Comparison of ENCODE assay signal across 1 cellular context in the genomic region with DNA sequence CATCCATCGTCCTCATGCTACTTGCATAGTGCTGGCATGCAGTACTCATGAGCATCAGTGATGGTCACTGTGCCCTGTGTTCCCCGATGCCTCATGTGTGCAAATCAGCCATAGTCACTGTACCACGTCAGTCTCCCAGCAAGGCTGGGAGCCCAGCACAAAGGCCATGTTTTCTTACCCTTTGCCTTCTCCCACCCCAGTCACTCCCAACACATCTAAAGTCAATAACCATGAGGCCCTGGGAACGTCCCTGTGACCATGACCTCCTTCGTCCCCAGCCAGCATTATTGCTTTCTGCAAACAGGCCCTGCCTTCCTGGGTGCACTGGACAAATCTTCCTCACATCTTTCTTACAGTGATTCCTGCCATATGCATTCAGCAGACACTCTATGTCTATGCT.
TF ChIP-seq lines count a peak whose summit lies in the region.

No MANE protein-coding gene starts in this region.

TF ChIP-seq in HepG2, 621 proteins besides CTCF, POLR2A, EP300 and RAD21 (continued from another document and continues in another):
- TF ChIP-seq, protein P1, sequence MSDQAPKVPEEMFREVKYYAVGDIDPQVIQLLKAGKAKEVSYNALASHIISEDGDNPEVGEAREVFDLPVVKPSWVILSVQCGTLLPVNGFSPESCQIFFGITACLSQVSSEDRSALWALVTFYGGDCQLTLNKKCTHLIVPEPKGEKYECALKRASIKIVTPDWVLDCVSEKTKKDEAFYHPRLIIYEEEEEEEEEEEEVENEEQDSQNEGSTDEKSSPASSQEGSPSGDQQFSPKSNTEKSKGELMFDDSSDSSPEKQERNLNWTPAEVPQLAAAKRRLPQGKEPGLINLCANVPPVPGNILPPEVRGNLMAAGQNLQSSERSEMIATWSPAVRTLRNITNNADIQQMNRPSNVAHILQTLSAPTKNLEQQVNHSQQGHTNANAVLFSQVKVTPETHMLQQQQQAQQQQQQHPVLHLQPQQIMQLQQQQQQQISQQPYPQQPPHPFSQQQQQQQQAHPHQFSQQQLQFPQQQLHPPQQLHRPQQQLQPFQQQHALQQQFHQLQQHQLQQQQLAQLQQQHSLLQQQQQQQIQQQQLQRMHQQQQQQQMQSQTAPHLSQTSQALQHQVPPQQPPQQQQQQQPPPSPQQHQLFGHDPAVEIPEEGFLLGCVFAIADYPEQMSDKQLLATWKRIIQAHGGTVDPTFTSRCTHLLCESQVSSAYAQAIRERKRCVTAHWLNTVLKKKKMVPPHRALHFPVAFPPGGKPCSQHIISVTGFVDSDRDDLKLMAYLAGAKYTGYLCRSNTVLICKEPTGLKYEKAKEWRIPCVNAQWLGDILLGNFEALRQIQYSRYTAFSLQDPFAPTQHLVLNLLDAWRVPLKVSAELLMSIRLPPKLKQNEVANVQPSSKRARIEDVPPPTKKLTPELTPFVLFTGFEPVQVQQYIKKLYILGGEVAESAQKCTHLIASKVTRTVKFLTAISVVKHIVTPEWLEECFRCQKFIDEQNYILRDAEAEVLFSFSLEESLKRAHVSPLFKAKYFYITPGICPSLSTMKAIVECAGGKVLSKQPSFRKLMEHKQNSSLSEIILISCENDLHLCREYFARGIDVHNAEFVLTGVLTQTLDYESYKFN (CRISPR knock-in tag; conservative IDR thresholded peaks at IDR 0.05) = peak; percentile 91
- TF ChIP-seq NFATC3 (CRISPR knock-in tag; IDR thresholded peaks at IDR 0.05) = no peak
- no peak for TF ChIP-seq ZFP41 (CRISPR knock-in tag; IDR thresholded peaks at IDR 0.05; ENCODE audit: borderline replicate concordance)
- TF ChIP-seq PCBP2 (optimal IDR thresholded peaks at IDR 0.05; ENCODE audit: low read depth, low read length, poor library complexity, severe bottlenecking) = no peak
- TF ChIP-seq ZNF335 (CRISPR knock-in tag; IDR thresholded peaks at IDR 0.05) = no peak
- TF ChIP-seq, protein P2, sequence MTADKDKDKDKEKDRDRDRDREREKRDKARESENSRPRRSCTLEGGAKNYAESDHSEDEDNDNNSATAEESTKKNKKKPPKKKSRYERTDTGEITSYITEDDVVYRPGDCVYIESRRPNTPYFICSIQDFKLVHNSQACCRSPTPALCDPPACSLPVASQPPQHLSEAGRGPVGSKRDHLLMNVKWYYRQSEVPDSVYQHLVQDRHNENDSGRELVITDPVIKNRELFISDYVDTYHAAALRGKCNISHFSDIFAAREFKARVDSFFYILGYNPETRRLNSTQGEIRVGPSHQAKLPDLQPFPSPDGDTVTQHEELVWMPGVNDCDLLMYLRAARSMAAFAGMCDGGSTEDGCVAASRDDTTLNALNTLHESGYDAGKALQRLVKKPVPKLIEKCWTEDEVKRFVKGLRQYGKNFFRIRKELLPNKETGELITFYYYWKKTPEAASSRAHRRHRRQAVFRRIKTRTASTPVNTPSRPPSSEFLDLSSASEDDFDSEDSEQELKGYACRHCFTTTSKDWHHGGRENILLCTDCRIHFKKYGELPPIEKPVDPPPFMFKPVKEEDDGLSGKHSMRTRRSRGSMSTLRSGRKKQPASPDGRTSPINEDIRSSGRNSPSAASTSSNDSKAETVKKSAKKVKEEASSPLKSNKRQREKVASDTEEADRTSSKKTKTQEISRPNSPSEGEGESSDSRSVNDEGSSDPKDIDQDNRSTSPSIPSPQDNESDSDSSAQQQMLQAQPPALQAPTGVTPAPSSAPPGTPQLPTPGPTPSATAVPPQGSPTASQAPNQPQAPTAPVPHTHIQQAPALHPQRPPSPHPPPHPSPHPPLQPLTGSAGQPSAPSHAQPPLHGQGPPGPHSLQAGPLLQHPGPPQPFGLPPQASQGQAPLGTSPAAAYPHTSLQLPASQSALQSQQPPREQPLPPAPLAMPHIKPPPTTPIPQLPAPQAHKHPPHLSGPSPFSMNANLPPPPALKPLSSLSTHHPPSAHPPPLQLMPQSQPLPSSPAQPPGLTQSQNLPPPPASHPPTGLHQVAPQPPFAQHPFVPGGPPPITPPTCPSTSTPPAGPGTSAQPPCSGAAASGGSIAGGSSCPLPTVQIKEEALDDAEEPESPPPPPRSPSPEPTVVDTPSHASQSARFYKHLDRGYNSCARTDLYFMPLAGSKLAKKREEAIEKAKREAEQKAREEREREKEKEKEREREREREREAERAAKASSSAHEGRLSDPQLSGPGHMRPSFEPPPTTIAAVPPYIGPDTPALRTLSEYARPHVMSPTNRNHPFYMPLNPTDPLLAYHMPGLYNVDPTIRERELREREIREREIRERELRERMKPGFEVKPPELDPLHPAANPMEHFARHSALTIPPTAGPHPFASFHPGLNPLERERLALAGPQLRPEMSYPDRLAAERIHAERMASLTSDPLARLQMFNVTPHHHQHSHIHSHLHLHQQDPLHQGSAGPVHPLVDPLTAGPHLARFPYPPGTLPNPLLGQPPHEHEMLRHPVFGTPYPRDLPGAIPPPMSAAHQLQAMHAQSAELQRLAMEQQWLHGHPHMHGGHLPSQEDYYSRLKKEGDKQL (CRISPR knock-in tag; IDR thresholded peaks at IDR 0.05; ENCODE audit: low read depth) = peak; percentile 68
- TF ChIP-seq KLF15 (CRISPR knock-in tag; IDR thresholded peaks at IDR 0.05; ENCODE audit: borderline replicate concordance) = no peak
- peak; percentile 74 for TF ChIP-seq HDAC2 (CRISPR knock-in tag; IDR thresholded peaks at IDR 0.05)
- TF ChIP-seq IRF2 (CRISPR knock-in tag; IDR thresholded peaks at IDR 0.05) = no peak
- TF ChIP-seq FOXK2 (IDR thresholded peaks at IDR 0.05) = peak; percentile 48; the same call in 1 of the 2 replicates
- no peak for TF ChIP-seq ZNF124 (CRISPR knock-in tag; IDR thresholded peaks at IDR 0.05)
- no peak for TF ChIP-seq CBX5 (CRISPR knock-in tag; IDR thresholded peaks at IDR 0.05; ENCODE audit: borderline replicate concordance)
- TF ChIP-seq, protein P3, sequence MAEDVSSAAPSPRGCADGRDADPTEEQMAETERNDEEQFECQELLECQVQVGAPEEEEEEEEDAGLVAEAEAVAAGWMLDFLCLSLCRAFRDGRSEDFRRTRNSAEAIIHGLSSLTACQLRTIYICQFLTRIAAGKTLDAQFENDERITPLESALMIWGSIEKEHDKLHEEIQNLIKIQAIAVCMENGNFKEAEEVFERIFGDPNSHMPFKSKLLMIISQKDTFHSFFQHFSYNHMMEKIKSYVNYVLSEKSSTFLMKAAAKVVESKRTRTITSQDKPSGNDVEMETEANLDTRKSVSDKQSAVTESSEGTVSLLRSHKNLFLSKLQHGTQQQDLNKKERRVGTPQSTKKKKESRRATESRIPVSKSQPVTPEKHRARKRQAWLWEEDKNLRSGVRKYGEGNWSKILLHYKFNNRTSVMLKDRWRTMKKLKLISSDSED (CRISPR knock-in tag; IDR thresholded peaks at IDR 0.05) = no peak
- TF ChIP-seq, protein P4, sequence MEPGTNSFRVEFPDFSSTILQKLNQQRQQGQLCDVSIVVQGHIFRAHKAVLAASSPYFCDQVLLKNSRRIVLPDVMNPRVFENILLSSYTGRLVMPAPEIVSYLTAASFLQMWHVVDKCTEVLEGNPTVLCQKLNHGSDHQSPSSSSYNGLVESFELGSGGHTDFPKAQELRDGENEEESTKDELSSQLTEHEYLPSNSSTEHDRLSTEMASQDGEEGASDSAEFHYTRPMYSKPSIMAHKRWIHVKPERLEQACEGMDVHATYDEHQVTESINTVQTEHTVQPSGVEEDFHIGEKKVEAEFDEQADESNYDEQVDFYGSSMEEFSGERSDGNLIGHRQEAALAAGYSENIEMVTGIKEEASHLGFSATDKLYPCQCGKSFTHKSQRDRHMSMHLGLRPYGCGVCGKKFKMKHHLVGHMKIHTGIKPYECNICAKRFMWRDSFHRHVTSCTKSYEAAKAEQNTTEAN (CRISPR knock-in tag; conservative IDR thresholded peaks at IDR 0.05) = no peak
- no peak for TF ChIP-seq ARNTL (CRISPR knock-in tag; IDR thresholded peaks at IDR 0.05)
- no peak for TF ChIP-seq ZNF496 (CRISPR knock-in tag; IDR thresholded peaks at IDR 0.05; ENCODE audit: insufficient replicate concordance)
- TF ChIP-seq ZNF775 (CRISPR knock-in tag; IDR thresholded peaks at IDR 0.05; ENCODE audit: borderline replicate concordance) = no peak
- TF ChIP-seq ZNF543 (CRISPR knock-in tag; IDR thresholded peaks at IDR 0.05) = no peak
- TF ChIP-seq, protein P5, sequence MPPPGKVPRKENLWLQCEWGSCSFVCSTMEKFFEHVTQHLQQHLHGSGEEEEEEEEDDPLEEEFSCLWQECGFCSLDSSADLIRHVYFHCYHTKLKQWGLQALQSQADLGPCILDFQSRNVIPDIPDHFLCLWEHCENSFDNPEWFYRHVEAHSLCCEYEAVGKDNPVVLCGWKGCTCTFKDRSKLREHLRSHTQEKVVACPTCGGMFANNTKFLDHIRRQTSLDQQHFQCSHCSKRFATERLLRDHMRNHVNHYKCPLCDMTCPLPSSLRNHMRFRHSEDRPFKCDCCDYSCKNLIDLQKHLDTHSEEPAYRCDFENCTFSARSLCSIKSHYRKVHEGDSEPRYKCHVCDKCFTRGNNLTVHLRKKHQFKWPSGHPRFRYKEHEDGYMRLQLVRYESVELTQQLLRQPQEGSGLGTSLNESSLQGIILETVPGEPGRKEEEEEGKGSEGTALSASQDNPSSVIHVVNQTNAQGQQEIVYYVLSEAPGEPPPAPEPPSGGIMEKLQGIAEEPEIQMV (CRISPR knock-in tag; IDR thresholded peaks at IDR 0.05; ENCODE audit: low read depth) = no peak
- TF ChIP-seq, protein P6, sequence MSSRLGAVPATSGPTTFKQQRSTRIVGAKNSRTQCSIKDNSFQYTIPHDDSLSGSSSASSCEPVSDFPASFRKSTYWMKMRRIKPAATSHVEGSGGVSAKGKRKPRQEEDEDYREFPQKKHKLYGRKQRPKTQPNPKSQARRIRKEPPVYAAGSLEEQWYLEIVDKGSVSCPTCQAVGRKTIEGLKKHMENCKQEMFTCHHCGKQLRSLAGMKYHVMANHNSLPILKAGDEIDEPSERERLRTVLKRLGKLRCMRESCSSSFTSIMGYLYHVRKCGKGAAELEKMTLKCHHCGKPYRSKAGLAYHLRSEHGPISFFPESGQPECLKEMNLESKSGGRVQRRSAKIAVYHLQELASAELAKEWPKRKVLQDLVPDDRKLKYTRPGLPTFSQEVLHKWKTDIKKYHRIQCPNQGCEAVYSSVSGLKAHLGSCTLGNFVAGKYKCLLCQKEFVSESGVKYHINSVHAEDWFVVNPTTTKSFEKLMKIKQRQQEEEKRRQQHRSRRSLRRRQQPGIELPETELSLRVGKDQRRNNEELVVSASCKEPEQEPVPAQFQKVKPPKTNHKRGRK (CRISPR knock-in tag; IDR thresholded peaks at IDR 0.05) = no peak
- TF ChIP-seq, protein P7, sequence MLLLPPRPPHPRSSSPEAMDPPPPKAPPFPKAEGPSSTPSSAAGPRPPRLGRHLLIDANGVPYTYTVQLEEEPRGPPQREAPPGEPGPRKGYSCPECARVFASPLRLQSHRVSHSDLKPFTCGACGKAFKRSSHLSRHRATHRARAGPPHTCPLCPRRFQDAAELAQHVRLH (CRISPR knock-in tag; IDR thresholded peaks at IDR 0.05; ENCODE audit: borderline replicate concordance, low read depth) = no peak
- TF ChIP-seq, protein P8, sequence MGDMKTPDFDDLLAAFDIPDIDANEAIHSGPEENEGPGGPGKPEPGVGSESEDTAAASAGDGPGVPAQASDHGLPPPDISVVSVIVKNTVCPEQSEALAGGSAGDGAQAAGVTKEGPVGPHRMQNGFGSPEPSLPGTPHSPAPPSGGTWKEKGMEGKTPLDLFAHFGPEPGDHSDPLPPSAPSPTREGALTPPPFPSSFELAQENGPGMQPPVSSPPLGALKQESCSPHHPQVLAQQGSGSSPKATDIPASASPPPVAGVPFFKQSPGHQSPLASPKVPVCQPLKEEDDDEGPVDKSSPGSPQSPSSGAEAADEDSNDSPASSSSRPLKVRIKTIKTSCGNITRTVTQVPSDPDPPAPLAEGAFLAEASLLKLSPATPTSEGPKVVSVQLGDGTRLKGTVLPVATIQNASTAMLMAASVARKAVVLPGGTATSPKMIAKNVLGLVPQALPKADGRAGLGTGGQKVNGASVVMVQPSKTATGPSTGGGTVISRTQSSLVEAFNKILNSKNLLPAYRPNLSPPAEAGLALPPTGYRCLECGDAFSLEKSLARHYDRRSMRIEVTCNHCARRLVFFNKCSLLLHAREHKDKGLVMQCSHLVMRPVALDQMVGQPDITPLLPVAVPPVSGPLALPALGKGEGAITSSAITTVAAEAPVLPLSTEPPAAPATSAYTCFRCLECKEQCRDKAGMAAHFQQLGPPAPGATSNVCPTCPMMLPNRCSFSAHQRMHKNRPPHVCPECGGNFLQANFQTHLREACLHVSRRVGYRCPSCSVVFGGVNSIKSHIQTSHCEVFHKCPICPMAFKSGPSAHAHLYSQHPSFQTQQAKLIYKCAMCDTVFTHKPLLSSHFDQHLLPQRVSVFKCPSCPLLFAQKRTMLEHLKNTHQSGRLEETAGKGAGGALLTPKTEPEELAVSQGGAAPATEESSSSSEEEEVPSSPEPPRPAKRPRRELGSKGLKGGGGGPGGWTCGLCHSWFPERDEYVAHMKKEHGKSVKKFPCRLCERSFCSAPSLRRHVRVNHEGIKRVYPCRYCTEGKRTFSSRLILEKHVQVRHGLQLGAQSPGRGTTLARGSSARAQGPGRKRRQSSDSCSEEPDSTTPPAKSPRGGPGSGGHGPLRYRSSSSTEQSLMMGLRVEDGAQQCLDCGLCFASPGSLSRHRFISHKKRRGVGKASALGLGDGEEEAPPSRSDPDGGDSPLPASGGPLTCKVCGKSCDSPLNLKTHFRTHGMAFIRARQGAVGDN (CRISPR knock-in tag; IDR thresholded peaks at IDR 0.05) = 0 out of 2 replicates have a peak, but pooled peaks have one; percentile 13
- no peak for TF ChIP-seq KAT2B (IDR thresholded peaks at IDR 0.05; ENCODE audit: borderline replicate concordance, low read depth, low read length)
- no peak for TF ChIP-seq FOXP1 (IDR thresholded peaks at IDR 0.05)
- peak; percentile 75 for TF ChIP-seq FOXP1 (CRISPR knock-in tag; IDR thresholded peaks at IDR 0.05)
- no peak for TF ChIP-seq ZNF501 (CRISPR knock-in tag; IDR thresholded peaks at IDR 0.05)
- TF ChIP-seq TBP (CRISPR knock-in tag; IDR thresholded peaks at IDR 0.05) = no peak
- no peak for TF ChIP-seq HNRNPUL1 (IDR thresholded peaks at IDR 0.05; ENCODE audit: low read depth, low read length)
- TF ChIP-seq, protein P9, sequence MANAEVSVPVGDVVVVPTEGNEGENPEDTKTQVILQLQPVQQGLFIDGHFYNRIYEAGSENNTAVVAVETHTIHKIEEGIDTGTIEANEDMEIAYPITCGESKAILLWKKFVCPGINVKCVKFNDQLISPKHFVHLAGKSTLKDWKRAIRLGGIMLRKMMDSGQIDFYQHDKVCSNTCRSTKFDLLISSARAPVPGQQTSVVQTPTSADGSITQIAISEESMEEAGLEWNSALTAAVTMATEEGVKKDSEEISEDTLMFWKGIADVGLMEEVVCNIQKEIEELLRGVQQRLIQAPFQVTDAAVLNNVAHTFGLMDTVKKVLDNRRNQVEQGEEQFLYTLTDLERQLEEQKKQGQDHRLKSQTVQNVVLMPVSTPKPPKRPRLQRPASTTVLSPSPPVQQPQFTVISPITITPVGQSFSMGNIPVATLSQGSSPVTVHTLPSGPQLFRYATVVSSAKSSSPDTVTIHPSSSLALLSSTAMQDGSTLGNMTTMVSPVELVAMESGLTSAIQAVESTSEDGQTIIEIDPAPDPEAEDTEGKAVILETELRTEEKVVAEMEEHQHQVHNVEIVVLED (CRISPR knock-in tag; IDR thresholded peaks at IDR 0.05; ENCODE audit: borderline replicate concordance) = no peak
- TF ChIP-seq YEATS4 (CRISPR knock-in tag; IDR thresholded peaks at IDR 0.05; ENCODE audit: borderline replicate concordance) = 0 out of 2 replicates have a peak, but pooled peaks have one; percentile 24
